In the genomic region with DNA sequence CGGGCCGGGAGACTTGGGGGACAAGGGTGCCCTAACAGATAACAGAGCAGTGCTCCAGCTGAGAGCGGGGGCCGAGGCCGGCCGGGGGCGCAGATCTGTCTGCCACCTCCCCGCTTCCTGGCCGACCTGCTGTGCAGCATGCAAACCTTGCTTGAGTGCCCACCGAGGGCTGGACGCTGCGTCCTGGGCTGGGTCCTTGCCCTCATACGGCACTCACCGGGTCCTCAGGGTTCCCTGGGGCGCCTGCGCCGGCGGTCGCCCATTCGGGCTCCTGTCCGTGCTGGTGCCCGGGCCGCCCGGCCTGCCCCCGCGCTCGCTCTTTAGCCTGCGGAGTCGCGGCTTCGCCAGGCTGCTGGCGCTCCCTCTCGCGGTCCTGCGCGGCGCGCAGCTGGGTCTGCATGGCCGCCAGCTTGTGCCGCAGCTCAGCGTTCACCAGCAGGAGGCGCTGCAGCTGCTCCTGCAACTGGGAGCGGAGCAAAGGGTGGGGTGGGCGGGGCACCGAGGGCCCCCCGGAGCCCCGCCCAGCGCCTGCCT, we compare ENCODE assay signal across 8 cellular contexts. TPM values are rescaled to one million over a fixed set of nuclear protein-coding genes. Genes with fewer than 3 reads are reported as not detected.
A peak's percentile ranks its signal among the peaks of the same experiment; 100 is the strongest.
DNase-seq lines count a peak whose midpoint lies in the region; ATAC-seq, FAIRE-seq and TF ChIP-seq lines count a peak whose summit lies in the region.

No MANE protein-coding gene starts in this region.

- ATAC-seq in sciatic nerve (peak; percentile 74), GM18870 (IDR thresholded peaks at IDR 0.05; ENCODE audit: unreplicated experiment) (no peak)

- peak overlapping the region; percentile 45 for H3K4me3 Mint-ChIP-seq in astrocyte (ENCODE audit: unreplicated experiment)

- peak overlapping the region; percentile 45 for H3K9ac ChIP-seq in astrocyte (ENCODE audit: low read length)

- H3K4me1 Mint-ChIP-seq in astrocyte (ENCODE audit: low read depth, unreplicated experiment): peaks cover 15% of the 10 kb centered on the region

- H3K36me3 Mint-ChIP-seq in astrocyte (ENCODE audit: low read depth, unreplicated experiment): peaks cover 11% of the 10 kb centered on the region

- no peak for FAIRE-seq in astrocyte (lab: Jason Lieb, UNC)

- H3K79me2 ChIP-seq in astrocyte (ENCODE audit: insufficient read depth, low read length): no peaks in the 10 kb centered on the region

- H3K4me3 ChIP-seq in MG63 (peak overlapping the region; percentile 40), astrocyte (ENCODE audit: insufficient read depth, low read depth, low read length) (peak overlapping the region; percentile 53)

- H3K27me3 ChIP-seq in MG63 (no peaks in the 10 kb centered on the region), astrocyte (ENCODE audit: insufficient read depth, low read length) (no peaks in the 10 kb centered on the region)

- intact Hi-C loops in sciatic nerve (cut with DNase I): loop anchor here (5.0 kb wide), 1 partner anchor 71 kb away; no protein-coding TSS in a partner anchor

- no peaks in the 10 kb centered on the region for H3K9me3 Mint-ChIP-seq in astrocyte (ENCODE audit: unreplicated experiment)

- no peaks in the 10 kb centered on the region for H3K27me3 Mint-ChIP-seq in astrocyte (ENCODE audit: low read depth, unreplicated experiment)

- peak overlapping the region; percentile 91 for H3K4me2 ChIP-seq in astrocyte (ENCODE audit: low read length)

- H3K36me3 ChIP-seq in MG63 (peaks cover 21% of the 10 kb centered on the region), astrocyte (ENCODE audit: insufficient read depth, low read length) (peaks cover 31% of the 10 kb centered on the region)

- peaks cover 30% of the 10 kb centered on the region for H3K4me1 ChIP-seq in astrocyte (ENCODE audit: insufficient read depth, low read length)

- DNase-seq in GM04504 (ENCODE audit: low read depth) (peak; percentile 90), H4 (ENCODE audit: low spot score) (peak; percentile 93), MG63 (peak; percentile 85), T-helper 2 cell (peak; percentile 88 to 93 (median 93)), astrocyte (ENCODE audit: low read depth) (peak; percentile 76), hippocampal formation (lab: John Stamatoyannopoulos, UW) (peak; percentile 92 to 93), sciatic nerve (ENCODE audit: low spot score) (peak; percentile 97)

- no peaks in the 10 kb centered on the region for H3K9me3 ChIP-seq in MG63
- H3K9me3 ChIP-seq in astrocyte (ENCODE audit: insufficient read depth, low read depth, low read length): no peaks in the 10 kb centered on the region

- peak; percentile 36 for TF ChIP-seq CTCF in astrocyte (IDR thresholded peaks at IDR 0.05; ENCODE audit: insufficient read depth, low read depth, low read length)

- peaks cover 30% of the 10 kb centered on the region for H4K20me1 ChIP-seq in astrocyte (ENCODE audit: insufficient read depth, low read length)

- peak overlapping the region; percentile 82 for H2AFZ ChIP-seq in astrocyte (ENCODE audit: low read depth, low read length)

- no peak overlapping the region for H3K27ac ChIP-seq in astrocyte (ENCODE audit: low read depth, low read length)

- no peak overlapping the region for H3K27ac Mint-ChIP-seq in astrocyte (ENCODE audit: unreplicated experiment)

RNA-seq across cellular contexts. Expression of gene RILP, which starts 1.0 kb away (rescaled TPM):
- total RNA-seq in H4 (2014; rRNA removed; shearing (Covaris generic)): 3.2 and 4.9 TPM in 2 replicates
- total RNA-seq in MG63 (2014; rRNA removed; shearing (Covaris generic); ENCODE audit: low replicate concordance): 4.6 TPM in 1 of 2 replicates, not detected in the other
- total RNA-seq in astrocyte (7.5 and 7.8 TPM in 2 replicates), sciatic nerve (15.4 TPM)

RNA-seq across cellular contexts. Expression of gene SCARF1, which starts 3.1 kb away (rescaled TPM):
- 0.06 TPM in 1 of 2 replicates, not detected in the other for total RNA-seq in H4 (2014; rRNA removed; shearing (Covaris generic))
- not detected in 2 replicates for total RNA-seq in MG63 (2014; rRNA removed; shearing (Covaris generic); ENCODE audit: low replicate concordance)
- total RNA-seq in astrocyte (2.9 and 3.9 TPM in 2 replicates), sciatic nerve (25.2 TPM)

RNA-seq across cellular contexts. Expression of gene SLC43A2, which starts 20.0 kb away (rescaled TPM):
- total RNA-seq in H4 (2014; rRNA removed; shearing (Covaris generic)): 2.9 and 4.7 TPM in 2 replicates
- total RNA-seq in MG63 (2014; rRNA removed; shearing (Covaris generic); ENCODE audit: low replicate concordance): 3.9 and 8.3 TPM in 2 replicates
- total RNA-seq in astrocyte (17.9 and 18.0 TPM in 2 replicates), sciatic nerve (30.8 TPM)

RNA-seq across cellular contexts. Expression of gene PRPF8, which starts 36.0 kb away (rescaled TPM):
- total RNA-seq in H4 (2014; rRNA removed; shearing (Covaris generic)): 77.5 and 84.5 TPM in 2 replicates
- 80.5 and 100 TPM in 2 replicates for total RNA-seq in MG63 (2014; rRNA removed; shearing (Covaris generic); ENCODE audit: low replicate concordance)
- total RNA-seq in astrocyte: 202 TPM in 2 replicates
- total RNA-seq in sciatic nerve: 285 TPM
